ENCODE assay signal across 8 cellular contexts in genomic region chr7:22356855-22357310, GRCh38. TPM values are rescaled to one million over a fixed set of nuclear protein-coding genes. Genes with fewer than 3 reads are reported as not detected.
DNase-seq lines count a peak whose midpoint lies in the region; ATAC-seq, FAIRE-seq and TF ChIP-seq lines count a peak whose summit lies in the region.

A gene with protein sequence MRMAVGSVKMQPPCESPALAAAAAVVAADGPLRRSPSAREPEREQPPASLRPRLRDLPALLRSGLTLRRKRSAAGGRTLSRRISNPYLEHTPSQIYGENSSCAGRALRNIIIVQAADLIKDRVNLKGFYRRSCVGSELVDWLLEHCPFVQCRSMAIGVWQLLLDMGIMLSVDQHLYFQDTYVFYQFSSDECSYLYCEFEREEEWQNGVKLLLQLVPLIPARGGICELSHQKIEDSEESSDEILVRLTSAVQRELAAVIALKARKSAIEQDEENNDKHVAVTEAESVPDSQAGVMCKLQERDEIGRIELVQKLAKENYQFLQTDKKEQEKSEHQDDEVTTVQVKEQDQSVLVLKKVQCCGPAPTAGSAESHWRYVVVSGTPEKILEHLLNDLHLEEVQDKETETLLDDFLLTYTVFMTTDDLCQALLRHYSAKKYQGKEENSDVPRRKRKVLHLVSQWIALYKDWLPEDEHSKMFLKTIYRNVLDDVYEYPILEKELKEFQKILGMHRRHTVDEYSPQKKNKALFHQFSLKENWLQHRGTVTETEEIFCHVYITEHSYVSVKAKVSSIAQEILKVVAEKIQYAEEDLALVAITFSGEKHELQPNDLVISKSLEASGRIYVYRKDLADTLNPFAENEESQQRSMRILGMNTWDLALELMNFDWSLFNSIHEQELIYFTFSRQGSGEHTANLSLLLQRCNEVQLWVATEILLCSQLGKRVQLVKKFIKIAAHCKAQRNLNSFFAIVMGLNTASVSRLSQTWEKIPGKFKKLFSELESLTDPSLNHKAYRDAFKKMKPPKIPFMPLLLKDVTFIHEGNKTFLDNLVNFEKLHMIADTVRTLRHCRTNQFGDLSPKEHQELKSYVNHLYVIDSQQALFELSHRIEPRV (minus strand): TSS chr7:22357154. CDS start chr7:22357060, 94 bp downstream.

- no peak for FAIRE-seq in small intestine (lab: Jason Lieb, UNC)

- peak; percentile 57 for ATAC-seq in GM21717 (IDR thresholded peaks at IDR 0.05; ENCODE audit: unreplicated experiment)

- 1% methylated on average over 38 to 76 of the region's 76 CpGs; no CpG with 5 or more reads in 1 of the 4 donors for WGBS in adrenal gland, 4 donors
- WGBS in small intestine, 3 donors: 0 to 2% (median 1%) methylated on average over 22 to 76 of the region's 76 CpGs

- peak within 1 kb of the TSS in 1 of 4 donors; percentile 24 for H3K4me3 ChIP-seq in adrenal gland
- H3K4me3 ChIP-seq in iPS-11a (ENCODE audit: low read depth, low read length): peak within 1 kb of the TSS; percentile 45
- peak within 1 kb of the TSS; percentile 59 to 98 for H3K4me3 ChIP-seq in small intestine (ENCODE audit: low read depth in 1 of 2, low read length in 2 of 2)

- intact Hi-C loops in adrenal gland (cut with DNase I): no loop called here

- no peaks in the 10 kb centered on the region for H3K9me3 ChIP-seq in adrenal gland (replicated peaks in 1 of 3)
- H3K9me3 ChIP-seq in small intestine (ENCODE audit: control insufficient read depth, low read depth): peaks cover 3% of the 10 kb centered on the region

- peak; percentile 56 to 80 (median 76) for DNase-seq in NCI-H1417 (lab: John Stamatoyannopoulos, UW)
- no peak for DNase-seq in NCI-H1417 treated with DMSO at 0.1 percent for 48 hours (lab: John Stamatoyannopoulos, UW)
- DNase-seq in NCI-H1105 treated with DMSO at 0.1 percent for 48 hours (lab: John Stamatoyannopoulos, UW): peak; percentile 66
- no peak for DNase-seq in adrenal gland
- DNase-seq in small intestine: peak; percentile 75
- DNase-seq in activated gamma-delta T cell treated with Interleukin-2 at 50 U/mL for 16 hours: no peak

- H3K27ac ChIP-seq in adrenal gland (no peak within 1 kb of the TSS), small intestine (ENCODE audit: low read depth in 1 of 2, low read length in 1 of 2) (peak within 1 kb of the TSS; percentile 80 to 91)

- no peak for TF ChIP-seq CTCF in adrenal gland (IDR thresholded peaks at IDR 0.05)

- H3K4me1 ChIP-seq in adrenal gland (replicated peaks in 1 of 2) (peaks cover 0 to 2% of the 10 kb centered on the region in 2 donors), small intestine (ENCODE audit: control insufficient read depth in 2 of 2, insufficient read depth in 1 of 2, low read depth in 1 of 2, low read length in 1 of 2) (no peaks in the 10 kb centered on the region)

- no peak for TF ChIP-seq POLR2A in adrenal gland (IDR thresholded peaks at IDR 0.05)

- H3K27me3 ChIP-seq in adrenal gland: peaks cover 14% of the 10 kb centered on the region
- peaks cover 0 to 7% of the 10 kb centered on the region in 2 donors for H3K27me3 ChIP-seq in small intestine (ENCODE audit: control insufficient read depth in 2 of 2, insufficient read depth in 2 of 2, low read length in 2 of 2)

- H3K36me3 ChIP-seq in adrenal gland (replicated peaks in 1 of 2) (no peaks in the 10 kb centered on the region), small intestine (ENCODE audit: control insufficient read depth in 2 of 2, insufficient read depth in 2 of 2, low read length in 2 of 2) (no peaks in the 10 kb centered on the region)

RNA-seq across cellular contexts. Expression of the gene that starts here (rescaled TPM):
- 10 to 100 TPM; 18.5 to 87.0 (median 39.9) TPM for total RNA-seq in adrenal gland
- polyA plus RNA-seq in adrenal gland (10 to 100 TPM in 1 of 3 donors, 1 to 10 TPM in 2; 5.1 to 19.8 (median 8.8) TPM), small intestine (10 to 100 TPM in 1 of 3 donors, 1 to 10 TPM in 2; 5.4 to 11.5 (median 8.7) TPM)

Comparison
In these comparisons a context has a peak if more than half of its experiments do, and no peak if none do; other contexts are left out.
1. DNase-seq: peak in NCI-H1417 (3 of 3), NCI-H1105 treated with DMSO at 0.1 percent for 48 hours (single experiment) and small intestine (single experiment); none in NCI-H1417 treated with DMSO at 0.1 percent for 48 hours (single experiment), adrenal gland (0 of 7) and activated gamma-delta T cell treated with Interleukin-2 at 50 U/mL for 16 hours (single experiment).
2. H3K27ac ChIP-seq: peak in small intestine (2 of 2); none in adrenal gland (0 of 5).